In the genomic region with DNA sequence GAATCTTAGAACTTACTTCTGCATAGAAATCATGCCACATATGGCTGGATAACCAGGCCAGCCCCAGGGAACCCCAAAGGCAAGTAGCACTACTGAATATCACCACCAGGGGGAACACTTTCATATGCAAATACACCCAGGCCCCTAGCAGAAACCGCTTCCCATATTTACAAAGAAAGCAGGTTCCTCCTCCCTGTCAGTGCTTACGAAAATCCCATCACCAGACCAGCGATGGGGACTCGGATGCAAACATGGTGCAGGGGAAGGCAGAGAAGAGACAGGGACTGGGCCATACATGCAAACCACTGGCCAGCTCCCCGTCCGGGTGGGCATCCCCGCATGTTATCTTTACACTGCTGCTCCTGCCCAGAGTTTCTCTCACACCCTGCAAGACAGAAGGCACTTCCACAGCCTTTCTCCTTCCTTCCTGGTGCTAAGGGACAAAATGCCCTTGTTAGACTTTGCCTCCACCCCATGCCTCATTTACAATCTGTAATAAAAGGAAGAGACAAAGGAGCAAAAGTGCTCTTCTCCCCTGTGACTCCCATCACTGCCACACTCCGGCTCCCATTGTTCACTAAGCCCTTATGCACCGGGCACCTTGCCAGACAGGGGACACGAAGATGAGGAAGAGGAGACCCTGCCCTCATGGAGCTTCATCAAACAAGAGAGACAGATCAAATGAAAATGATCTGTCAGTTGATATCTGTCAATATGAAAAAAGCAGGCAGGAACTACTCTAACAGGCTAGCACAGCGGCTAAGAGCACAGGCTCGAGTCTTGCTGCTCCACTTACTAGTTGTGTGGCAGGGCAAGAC, we compare ENCODE assay signal across 8 cellular contexts.
DNase-seq lines count a peak whose midpoint lies in the region; ATAC-seq and TF ChIP-seq lines count a peak whose summit lies in the region.

No MANE protein-coding gene starts in this region.

- H3K4me3 Mint-ChIP-seq in Calu3 (ENCODE audit: low read depth, unreplicated experiment) (no peak overlapping the region), mesothelial cell of epicardium (no peak overlapping the region)
- H3K4me3 Mint-ChIP-seq in activated CD8-positive, alpha-beta T cell treated with anti-CD3 and anti-CD28 coated beads for 36 hours, result no peak overlapping the region
- H3K4me3 Mint-ChIP-seq in effector memory CD8-positive, alpha-beta T cell, result no peak overlapping the region

- DNase-seq in Calu3, result peak; percentile 84
- peak; percentile 38 for DNase-seq in NCI-H82 treated with DMSO at 0.1 percent for 48 hours (lab: John Stamatoyannopoulos, UW; ENCODE audit: unreplicated experiment)
- DNase-seq in activated CD8-positive, alpha-beta T cell treated with anti-CD3 and anti-CD28 coated beads for 36 hours, result peak; percentile 78
- DNase-seq in effector memory CD8-positive, alpha-beta T cell, result peak; percentile 66 to 74 (median 67)
- peak in 1 of 2 experiments; percentile 75 for DNase-seq in mesothelial cell of epicardium (ENCODE audit: low spot score in 2 of 2, unreplicated experiment in 2 of 2)
- peak; percentile 16 to 30 for DNase-seq in stimulated activated CD8-positive, alpha-beta memory T cell treated with anti-CD3 and anti-CD28 coated beads, Interleukin-7, amount 100 ng/mL, for 1 hour (ENCODE audit: low read depth in 2 of 2)

- BruUV-seq in Calu3 (replicated peaks; lab: Mats Ljungman, UMichigan), result no TSS peak

- H3K27ac Mint-ChIP-seq in Calu3 (ENCODE audit: unreplicated experiment) (no peak overlapping the region), mesothelial cell of epicardium (peak overlapping the region; percentile 7)
- no peak overlapping the region for H3K27ac Mint-ChIP-seq in activated CD8-positive, alpha-beta T cell treated with anti-CD3 and anti-CD28 coated beads for 36 hours
- no peak overlapping the region for H3K27ac Mint-ChIP-seq in effector memory CD8-positive, alpha-beta T cell

- H3K36me3 Mint-ChIP-seq in Calu3 (ENCODE audit: insufficient read depth, unreplicated experiment) (no peaks in the 10 kb centered on the region), mesothelial cell of epicardium (peaks cover 15% of the 10 kb centered on the region)
- no peaks in the 10 kb centered on the region for H3K36me3 Mint-ChIP-seq in activated CD8-positive, alpha-beta T cell treated with anti-CD3 and anti-CD28 coated beads for 36 hours (ENCODE audit: low read depth)
- H3K36me3 Mint-ChIP-seq in effector memory CD8-positive, alpha-beta T cell (ENCODE audit: insufficient read depth), result no peaks in the 10 kb centered on the region

- H3K4me1 Mint-ChIP-seq in Calu3 (ENCODE audit: low read depth, unreplicated experiment) (peaks cover 10% of the 10 kb centered on the region), mesothelial cell of epicardium (no peaks in the 10 kb centered on the region)
- no peaks in the 10 kb centered on the region for H3K4me1 Mint-ChIP-seq in activated CD8-positive, alpha-beta T cell treated with anti-CD3 and anti-CD28 coated beads for 36 hours (ENCODE audit: low read depth)
- H3K4me1 Mint-ChIP-seq in effector memory CD8-positive, alpha-beta T cell (ENCODE audit: low read depth in 2 of 2), result peaks cover 3% of the 10 kb centered on the region in 2 donors

- peak; percentile 95 for ATAC-seq in GM19455 (IDR thresholded peaks at IDR 0.05; ENCODE audit: unreplicated experiment)
- ATAC-seq in HG03521 (IDR thresholded peaks at IDR 0.05; ENCODE audit: unreplicated experiment), result peak; percentile 80
- peak; percentile 89 for ATAC-seq in activated CD8-positive, alpha-beta T cell treated with anti-CD3 and anti-CD28 coated beads for 36 hours
- ATAC-seq in effector memory CD8-positive, alpha-beta T cell (replicated peaks), result peak; percentile 79

- H3K9me3 Mint-ChIP-seq in Calu3 (ENCODE audit: low read depth, unreplicated experiment) (no peaks in the 10 kb centered on the region), mesothelial cell of epicardium (no peaks in the 10 kb centered on the region)
- no peaks in the 10 kb centered on the region for H3K9me3 Mint-ChIP-seq in activated CD8-positive, alpha-beta T cell treated with anti-CD3 and anti-CD28 coated beads for 36 hours
- no peaks in the 10 kb centered on the region for H3K9me3 Mint-ChIP-seq in effector memory CD8-positive, alpha-beta T cell

- peak; percentile 69 for TF ChIP-seq CTCF in Calu3 (IDR thresholded peaks at IDR 0.05; ENCODE audit: unreplicated experiment)
- TF ChIP-seq CTCF in activated CD8-positive, alpha-beta T cell treated with anti-CD3 and anti-CD28 coated beads for 36 hours (IDR thresholded peaks at IDR 0.05), result peak; percentile 94
- peak; percentile 93 for TF ChIP-seq CTCF in mesothelial cell of epicardium (IDR thresholded peaks at IDR 0.05; ENCODE audit: unreplicated experiment)

- H3K27me3 Mint-ChIP-seq in Calu3 (ENCODE audit: unreplicated experiment) (no peaks in the 10 kb centered on the region), mesothelial cell of epicardium (ENCODE audit: low read depth) (no peaks in the 10 kb centered on the region)
- H3K27me3 Mint-ChIP-seq in activated CD8-positive, alpha-beta T cell treated with anti-CD3 and anti-CD28 coated beads for 36 hours, result no peaks in the 10 kb centered on the region
- peaks cover 11 to 38% of the 10 kb centered on the region in 2 donors for H3K27me3 Mint-ChIP-seq in effector memory CD8-positive, alpha-beta T cell

- CTCF ChIA-PET in Calu3 (lab: Charles Lee), result no interaction called here
- CTCF ChIA-PET in activated CD8-positive, alpha-beta T cell treated with anti-CD3 and anti-CD28 coated beads for 36 hours (lab: Charles Lee), result interaction anchor here (0.7 to 2.2 kb wide), 15 partner anchors 7 to 305 kb away, joined by 3 to 8 read pairs (median 3); no protein-coding TSS in a partner anchor

- intact Hi-C loops in Calu3 (cut with micrococcal nuclease; ENCODE audit: unreplicated experiment), result loop anchor here (1.0 to 2.0 kb wide), 2 partner anchors 58 to 68 kb away; no protein-coding TSS in a partner anchor
- intact Hi-C loops in activated CD8-positive, alpha-beta T cell treated with anti-CD3 and anti-CD28 coated beads for 36 hours (cut with micrococcal nuclease), result loop anchor here (5.0 kb wide), 1 partner anchor 60 kb away; no protein-coding TSS in a partner anchor

- POLR2A ChIA-PET in activated CD8-positive, alpha-beta T cell treated with anti-CD3 and anti-CD28 coated beads for 36 hours (lab: Charles Lee), result no interaction called here
